In genomic region chr16:66720766-66721165, GRCh38 we compare ENCODE assay signal across 13 cellular contexts.
"Had no signal": no experiment of that assay in that cellular context is flagged by ENCODE, and none has a peak within 500 bp of the region (broad histone marks: within the 10 kb centered on the region; RNA-seq: fewer than 3 reads in every experiment).

No MANE protein-coding gene starts in this region.

- H3K27ac Mint-ChIP-seq: activated T-helper 2 cell treated with anti-CD3 and anti-CD28 coated beads, Interferon-gamma antibody, Interleukin-2, Interleukin-4, amounts not matched to agents 10 μg/mL and 5 μg/mL and 100 μg/mL, durations not matched to agents 14 hours and 24 hours and 36 hours; T-cell had no signal

- DNase-seq: activated CD4-positive, alpha-beta T cell treated with anti-CD3 and anti-CD28 coated beads for 4 hours; dorsolateral prefrontal cortex; heart right ventricle; kidney; mesendoderm; stimulated activated CD4-positive, alpha-beta T cell treated with anti-CD3 and anti-CD28 coated beads, Interleukin-2, amount 100 ng/mL, for 48 hours; stimulated activated naive CD8-positive, alpha-beta T cell treated with anti-CD3 and anti-CD28 coated beads, Interleukin-15, Interleukin-2, amounts not matched to agents 100 U/mL and 50 U/mL, for 24 hours; T-cell; T1000; upper lobe of left lung; WERI-Rb-1 had no signal

- H3K4me1 Mint-ChIP-seq: T-cell had no signal

- H3K27me3 Mint-ChIP-seq: T-cell had no signal

- H3K4me3 Mint-ChIP-seq: T-cell had no signal

- H3K9me3 Mint-ChIP-seq: activated naive CD4-positive, alpha-beta T cell treated with anti-CD3 and anti-CD28 coated beads, Interleukin-2, amount 50 U/mL, for 72 hours; activated T-helper 2 cell treated with anti-CD3 and anti-CD28 coated beads, Interferon-gamma antibody, Interleukin-2, Interleukin-4, amounts not matched to agents 10 μg/mL and 5 μg/mL and 100 μg/mL, durations not matched to agents 14 hours and 24 hours and 36 hours; T-cell had no signal
